8 cellular contexts compared by ENCODE assay signal in the genomic region with DNA sequence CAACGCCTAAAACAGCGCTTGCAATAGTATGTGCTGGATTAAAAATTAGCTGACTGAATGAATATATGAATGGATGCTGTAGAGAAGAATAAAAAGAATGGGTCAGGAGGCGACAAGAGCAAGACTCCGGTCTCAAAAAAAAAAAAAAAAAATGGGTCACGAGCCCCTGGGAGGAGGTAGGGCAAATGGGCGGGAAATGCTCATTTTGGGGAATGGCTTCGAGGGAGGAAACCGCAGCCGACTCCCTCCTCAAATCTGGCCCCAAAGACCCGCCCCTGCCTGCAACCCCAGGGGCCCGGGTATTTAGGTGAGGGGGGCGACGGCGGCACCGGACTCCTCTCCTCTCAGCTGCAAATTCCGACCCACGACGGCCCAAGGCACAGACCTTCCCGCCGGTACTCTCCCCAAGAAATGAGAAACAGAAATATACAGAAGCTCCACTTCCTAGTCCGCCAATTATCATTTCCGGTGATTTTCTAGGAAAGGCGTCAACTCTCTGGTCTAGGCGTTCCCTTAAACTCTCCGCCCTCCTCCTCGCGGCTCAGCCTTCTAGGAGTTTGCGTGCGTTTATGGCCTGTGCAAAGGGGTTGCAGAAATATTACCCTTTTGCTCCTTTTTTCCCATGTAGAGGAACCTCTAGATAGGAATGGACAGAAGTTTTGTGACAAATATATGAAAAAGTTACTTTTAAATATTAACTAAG. TPM values are rescaled to one million over a fixed set of nuclear protein-coding genes. Genes with fewer than 3 reads are reported as not detected.
DNase-seq lines count a peak whose midpoint lies in the region; ATAC-seq and TF ChIP-seq lines count a peak whose summit lies in the region.

A gene (minus strand): TSS at position 133 of the 703 bp plus-strand sequence. CDS start 1,361 bp downstream, outside the sequence.

- no peaks in the 10 kb centered on the region for H3K4me1 ChIP-seq in osteoblast (ENCODE audit: insufficient read depth, low read length)

- H4K20me1 ChIP-seq in osteoblast (ENCODE audit: insufficient read depth, low read length): no peaks in the 10 kb centered on the region

- DNase-seq in DMS53 (lab: John Stamatoyannopoulos, UW): peak; percentile 89
- peak; percentile 93 for DNase-seq in NCI-H2227 (lab: John Stamatoyannopoulos, UW; ENCODE audit: unreplicated experiment)
- DNase-seq in activated naive CD4-positive, alpha-beta T cell treated with anti-CD3 and anti-CD28 coated beads for 36 hours: peak; percentile 72
- peak; percentile 79 for DNase-seq in glomerular visceral epithelial cell (ENCODE audit: extremely low spot score)
- peak; percentile 92 for DNase-seq in osteoblast (ENCODE audit: insufficient read length, low spot score, missing footprints)
- no peak for DNase-seq in HuH-7 (ENCODE audit: low spot score)
- no peak for DNase-seq in T1000 (lab: John Stamatoyannopoulos, UW)

- no peaks in the 10 kb centered on the region for H3K9me3 Mint-ChIP-seq in activated naive CD4-positive, alpha-beta T cell treated with anti-CD3 and anti-CD28 coated beads for 36 hours

- intact Hi-C loops in activated naive CD4-positive, alpha-beta T cell treated with anti-CD3 and anti-CD28 coated beads for 36 hours (cut with micrococcal nuclease): loop anchor here (2.0 kb wide), 1 partner anchor 23 kb away; no protein-coding TSS in a partner anchor

- H3K79me2 ChIP-seq in osteoblast (ENCODE audit: insufficient read depth, low read length): no peaks in the 10 kb centered on the region

- H3K4me1 Mint-ChIP-seq in activated naive CD4-positive, alpha-beta T cell treated with anti-CD3 and anti-CD28 coated beads for 36 hours (ENCODE audit: low read depth): peaks cover 15% of the 10 kb centered on the region

- ATAC-seq in HG02884 (IDR thresholded peaks at IDR 0.05; ENCODE audit: unreplicated experiment): no peak

- peak within 1 kb of the TSS; percentile 86 for H3K4me2 ChIP-seq in osteoblast (ENCODE audit: insufficient read depth, low read length)

- H3K36me3 Mint-ChIP-seq in activated naive CD4-positive, alpha-beta T cell treated with anti-CD3 and anti-CD28 coated beads for 36 hours (ENCODE audit: low read depth): no peaks in the 10 kb centered on the region

- TF ChIP-seq CTCF in osteoblast (IDR thresholded peaks at IDR 0.05; ENCODE audit: extremely low read depth, low read depth, low read length): no peak

- H3K36me3 ChIP-seq in osteoblast (ENCODE audit: insufficient read depth, low read length): no peaks in the 10 kb centered on the region

- H3K9me3 ChIP-seq in osteoblast (ENCODE audit: low read depth, low read length): no peaks in the 10 kb centered on the region

- no peak within 1 kb of the TSS for H3K27ac ChIP-seq in osteoblast (ENCODE audit: low read depth, low read length)

- CTCF ChIA-PET in activated naive CD4-positive, alpha-beta T cell treated with anti-CD3 and anti-CD28 coated beads for 36 hours (lab: Charles Lee): interaction anchor here (3.2 kb wide), 1 partner anchor 11 kb away, joined by 10 read pairs; no protein-coding TSS in a partner anchor

- peak within 1 kb of the TSS; percentile 81 for H3K4me3 ChIP-seq in osteoblast (ENCODE audit: insufficient read depth, low read length)

- H3K27me3 ChIP-seq in osteoblast (ENCODE audit: insufficient read depth, low read length): no peaks in the 10 kb centered on the region

- H2AFZ ChIP-seq in osteoblast (ENCODE audit: low read length): peak within 1 kb of the TSS; percentile 95

- H3K4me3 Mint-ChIP-seq in activated naive CD4-positive, alpha-beta T cell treated with anti-CD3 and anti-CD28 coated beads for 36 hours: peak within 1 kb of the TSS; percentile 85

- H3K27ac Mint-ChIP-seq in activated naive CD4-positive, alpha-beta T cell treated with anti-CD3 and anti-CD28 coated beads for 36 hours: peak within 1 kb of the TSS; percentile 82

- H3K27me3 Mint-ChIP-seq in activated naive CD4-positive, alpha-beta T cell treated with anti-CD3 and anti-CD28 coated beads for 36 hours (ENCODE audit: low read depth): no peaks in the 10 kb centered on the region

RNA-seq across cellular contexts. Expression of the gene that starts here (rescaled TPM):
- total RNA-seq in activated naive CD4-positive, alpha-beta T cell treated with anti-CD3 and anti-CD28 coated beads for 36 hours: under 1 TPM; 0.57 to 0.69 TPM
- total RNA-seq in osteoblast: 0.88 and 1.1 TPM in 2 replicates

Comparison
In these comparisons a context has a peak if more than half of its experiments do, and no peak if none do; other contexts are left out.
1. Peak in DNase-seq in activated naive CD4-positive, alpha-beta T cell treated with anti-CD3 and anti-CD28 coated beads for 36 hours; RNA of the gene not detected or under 1 TPM.
2. DNase-seq: peak in DMS53 (single experiment), NCI-H2227 (single experiment), glomerular visceral epithelial cell (single experiment) and osteoblast (single experiment); none in HuH-7 (single experiment) and T1000 (single experiment).